9 cellular contexts compared by ENCODE assay signal in the genomic region with DNA sequence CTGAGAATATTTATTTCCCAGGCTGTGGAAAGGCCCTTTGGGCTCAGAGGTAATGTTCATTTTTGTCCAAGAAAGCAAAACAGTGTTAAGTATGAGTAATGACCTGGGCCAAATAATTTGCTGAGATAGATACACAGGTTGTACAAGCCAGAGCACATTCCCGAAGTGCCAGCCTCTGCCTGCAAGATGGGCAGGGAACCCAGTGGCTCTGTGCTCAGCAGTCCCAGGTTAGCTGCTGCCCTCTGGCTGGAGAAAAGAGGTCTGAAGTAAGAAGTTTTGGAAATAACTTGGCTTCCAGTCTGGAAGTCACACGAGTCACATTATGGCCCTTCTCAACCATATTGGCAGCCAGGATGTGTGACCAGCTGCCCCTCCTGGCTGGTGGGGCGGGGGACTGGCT. TPM values are rescaled to one million over a fixed set of nuclear protein-coding genes. Genes with fewer than 3 reads are reported as not detected.
DNase-seq lines count a peak whose midpoint lies in the region; ATAC-seq and TF ChIP-seq lines count a peak whose summit lies in the region.
"Had no signal": no experiment of that assay in that cellular context is flagged by ENCODE, and none has a peak within 500 bp of the region (broad histone marks: within the 10 kb centered on the region; RNA-seq: fewer than 3 reads in every experiment).

No MANE protein-coding gene starts in this region.

- H3K4me3 ChIP-seq in GM23248 (no peak overlapping the region), WERI-Rb-1 (ENCODE audit: low read depth, low read length) (no peak overlapping the region), heart left ventricle (no peak overlapping the region), psoas muscle (no peak overlapping the region), SJCRH30 (no peak overlapping the region)

- TF ChIP-seq CTCF in WERI-Rb-1 (IDR thresholded peaks at IDR 0.05; ENCODE audit: low read depth, low read length) (peak; percentile 15; the same call in 1 of the 2 replicates), heart left ventricle (IDR thresholded peaks at IDR 0.05) (peak; percentile 9 to 59 (median 42)), psoas muscle (IDR thresholded peaks at IDR 0.05) (peak; percentile 24)

- no peaks in the 10 kb centered on the region for H3K9me2 ChIP-seq in GM23248 (ENCODE audit: insufficient read depth)

- ATAC-seq in heart left ventricle: peak; percentile 34 to 73 (median 42)
- peak; percentile 39 to 75 (median 68) for ATAC-seq in psoas muscle
- no peak for ATAC-seq in GM18517 (IDR thresholded peaks at IDR 0.05; ENCODE audit: unreplicated experiment)

- no peak for TF ChIP-seq POLR2A in heart left ventricle (IDR thresholded peaks at IDR 0.05)

- H3K27me3 ChIP-seq in GM23248 (replicated peaks; ENCODE audit: insufficient read depth) (no peaks in the 10 kb centered on the region), WERI-Rb-1 (ENCODE audit: insufficient read depth, low read depth, severe bottlenecking) (no peaks in the 10 kb centered on the region), heart left ventricle (no peaks in the 10 kb centered on the region), psoas muscle (ENCODE audit: insufficient read depth in 3 of 3, low read length in 2 of 3) (no peaks in the 10 kb centered on the region), SJCRH30 (no peaks in the 10 kb centered on the region)

- intact Hi-C loops in heart left ventricle (cut with DNase I): loop anchor here in 5 of 10 donors (2.0 to 10.0 kb wide), 3 partner anchors 47 to 51 kb away; no protein-coding TSS in a partner anchor
- intact Hi-C loops in psoas muscle (cut with DNase I): loop anchor here in 1 of 2 donors (5.0 kb wide), 1 partner anchor 50 kb away; no protein-coding TSS in a partner anchor

- no peaks in the 10 kb centered on the region for H3K79me2 ChIP-seq in GM23248 (ENCODE audit: insufficient read depth)

- H3K27ac ChIP-seq in GM23248 (no peak overlapping the region), WERI-Rb-1 (no peak overlapping the region), heart left ventricle (peak overlapping the region; percentile 69 to 96 (median 82)), psoas muscle (no peak overlapping the region), SJCRH30 (no peak overlapping the region)

- 15 to 24% methylated on average over 3 of the region's 3 CpGs for whole genome bisulfite sequencing in GM23248 (ENCODE audit: low coverage in 1 of 2, low lambda C conversion rate in 2 of 2, missing lambda C conversion rate in 2 of 2), 2 experiments
- 29 to 35% (median 34%) methylated on average over 3 of the region's 3 CpGs for WGBS in heart left ventricle, 4 donors
- 18 to 35% (median 26%) methylated on average over 3 of the region's 3 CpGs for WGBS in psoas muscle, 3 donors

- in situ Hi-C loops in GM23248 (cut with MboI): no loop called here

- H3K9me3 ChIP-seq in GM23248 (ENCODE audit: low read depth): no peaks in the 10 kb centered on the region
- no peaks in the 10 kb centered on the region for H3K9me3 ChIP-seq in WERI-Rb-1 (ENCODE audit: severe bottlenecking)
- no peaks in the 10 kb centered on the region for H3K9me3 ChIP-seq in heart left ventricle
- H3K9me3 ChIP-seq in psoas muscle: no peaks in the 10 kb centered on the region
- H3K9me3 ChIP-seq in SJCRH30 (replicated peaks): no peaks in the 10 kb centered on the region

- peak; percentile 44 for DNase-seq in GM23248
- no peak for DNase-seq in WERI-Rb-1
- peak in 2 of 5 donors; percentile 54 to 67 for DNase-seq in heart left ventricle
- DNase-seq in psoas muscle: no peak
- DNase-seq in SJCRH30: no peak
- no peak for DNase-seq in NK-92 treated with Interleukin-12 subunit alpha and Interleukin-12 subunit beta, amount 100 ng/mL, for 24 hours (lab: John Stamatoyannopoulos, UW)
- no peak for DNase-seq in DMS79 treated with DMSO at 0.1 percent for 48 hours (lab: John Stamatoyannopoulos, UW)
- DNase-seq: stimulated activated CD8-positive, alpha-beta memory T cell treated with anti-CD3 and anti-CD28 coated beads, Interleukin-4, amount 100 ng/mL, for 48 hours had no signal

- H3F3A ChIP-seq in GM23248 (ENCODE audit: insufficient read depth): 0 out of 2 replicates have a peak, but pooled peaks cover 4% of the 10 kb centered on the region

- H4K20me1 ChIP-seq in GM23248 (ENCODE audit: insufficient read depth): no peaks in the 10 kb centered on the region

- H3K4me1 ChIP-seq in GM23248 (ENCODE audit: insufficient read depth) (0 out of 2 replicates have a peak, but pooled peaks cover 5% of the 10 kb centered on the region), heart left ventricle (peaks cover 5 to 82% (median 40%) of the 10 kb centered on the region in 12 donors), psoas muscle (peaks cover 5% of the 10 kb centered on the region), SJCRH30 (no peaks in the 10 kb centered on the region)

- H2AFZ ChIP-seq in GM23248: no peak overlapping the region

- no peaks in the 10 kb centered on the region for H3K36me3 ChIP-seq in GM23248 (ENCODE audit: low read depth)
- H3K36me3 ChIP-seq in WERI-Rb-1: no peaks in the 10 kb centered on the region
- peaks cover 0 to 8% (median 0%) of the 10 kb centered on the region in 9 donors for H3K36me3 ChIP-seq in heart left ventricle
- H3K36me3 ChIP-seq in psoas muscle (ENCODE audit: insufficient read depth in 1 of 2, low read depth in 1 of 2): no peaks in the 10 kb centered on the region
- H3K36me3 ChIP-seq in SJCRH30: no peaks in the 10 kb centered on the region

- H3K9ac ChIP-seq in GM23248: no peak overlapping the region

- H3K4me2 ChIP-seq in GM23248 (ENCODE audit: unreplicated experiment): no peak overlapping the region

RNA-seq across cellular contexts. Expression of a gene that starts 20.2 kb away (rescaled TPM):
- total RNA-seq in GM23248 (2014; rRNA removed; shearing (Covaris generic)): not detected in 2 replicates
- polyA plus RNA-seq in GM23248 (2016; fragmentation: Nextera tagmentation; extraction: Ambion mirVana) (0.11 and 0.13 TPM in 2 replicates), heart left ventricle (100 to 1,000 TPM; 280 to 506 TPM), psoas muscle (1 to 10 TPM; 2.0 to 4.2 (median 3.4) TPM)
- total RNA-seq in heart left ventricle (1,000 to 10,000 TPM in 2 of 9 donors, 100 to 1,000 TPM in 7; 359 to 1,065 (median 670) TPM), psoas muscle (10 to 100 TPM in 1 of 4 donors, 1 to 10 TPM in 3; 2.6 to 24.8 (median 4.6) TPM)
- 13.0 and 15.9 TPM in 2 replicates for total RNA-seq in SJCRH30 (2014; rRNA removed; shearing (Covaris generic))

Comparison
In these comparisons a context has a peak if more than half of its experiments do, and no peak if none do; other contexts are left out.
1. H3K27ac ChIP-seq: peak in heart left ventricle (12 of 12); none in GM23248 (single experiment), WERI-Rb-1 (single experiment), psoas muscle (single experiment) and SJCRH30 (single experiment).
2. RNA of a gene that starts 20.2 kb away (total RNA-seq): 359 to 1,065 TPM in heart left ventricle; 13.0 to 15.9 TPM in SJCRH30, 2.6 to 24.8 TPM in psoas muscle and not detected in GM23248; every median in the first group is over 10 times any median in the second.
3. Peak in every context shown above with its lines, with median percentiles within 50 percentile points of each other: CTCF ChIP-seq.